Comparison of ENCODE assay signal across 9 cellular contexts in the genomic region with DNA sequence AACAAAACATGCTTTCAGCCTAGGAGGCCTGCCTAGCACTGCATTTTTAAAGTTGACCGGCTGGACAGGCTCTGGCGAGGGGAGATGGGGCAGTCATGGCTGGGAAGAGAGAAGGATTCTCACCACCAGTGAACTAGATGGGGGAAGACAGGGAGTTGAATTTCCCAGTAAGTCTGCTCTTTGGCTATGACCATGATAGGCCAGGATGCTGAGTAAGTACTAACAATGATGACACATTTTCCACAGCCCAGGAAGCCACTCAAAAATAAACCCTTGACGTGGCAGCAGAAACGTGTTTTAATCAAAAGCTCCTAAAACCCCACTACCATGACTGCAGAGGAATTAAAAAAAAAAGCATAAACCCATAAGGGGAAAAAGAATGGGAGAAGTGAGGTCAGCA. TPM values are rescaled to one million over a fixed set of nuclear protein-coding genes. Genes with fewer than 3 reads are reported as not detected.
A peak's percentile ranks its signal among the peaks of the same experiment; 100 is the strongest.
DNase-seq lines count a peak whose midpoint lies in the region; ATAC-seq, FAIRE-seq and TF ChIP-seq lines count a peak whose summit lies in the region.
"Had no signal": no experiment of that assay in that cellular context is flagged by ENCODE, and none has a peak within 500 bp of the region (broad histone marks: within the 10 kb centered on the region; RNA-seq: fewer than 3 reads in every experiment).

No MANE protein-coding gene starts in this region.

- TF ChIP-seq CTCF in fibroblast of the aortic adventitia (IDR thresholded peaks at IDR 0.05; ENCODE audit: insufficient read depth, low read length) (no peak), psoas muscle (IDR thresholded peaks at IDR 0.05) (no peak)

- no peaks in the 10 kb centered on the region for H3K27me3 ChIP-seq in psoas muscle (ENCODE audit: insufficient read depth in 3 of 3, low read length in 2 of 3)

- DNase-seq in GM03348 (ENCODE audit: low spot score) (peak; percentile 66), fibroblast of the aortic adventitia (ENCODE audit: low read depth) (peak; percentile 65), psoas muscle (no peak), mucosa of gallbladder (ENCODE audit: low spot score) (no peak), posterior cingulate gyrus (no peak), H54 (ENCODE audit: insufficient read length, low spot score) (no peak)
- peak; percentile 20 for DNase-seq in activated CD4-positive, alpha-beta memory T cell treated with anti-CD3 and anti-CD28 coated beads for 36 hours
- no peak for DNase-seq in effector memory CD8-positive, alpha-beta T cell
- DNase-seq: NCI-H526 treated with DMSO at 0.1 percent for 48 hours had no signal

- no peak for ATAC-seq in psoas muscle
- no peak for ATAC-seq in effector memory CD8-positive, alpha-beta T cell (replicated peaks)

- peaks cover 25% of the 10 kb centered on the region for H3K36me3 Mint-ChIP-seq in activated CD4-positive, alpha-beta memory T cell treated with anti-CD3 and anti-CD28 coated beads for 36 hours
- peaks cover 31% of the 10 kb centered on the region for H3K36me3 Mint-ChIP-seq in effector memory CD8-positive, alpha-beta T cell (ENCODE audit: insufficient read depth)

- H3K4me3 ChIP-seq in fibroblast of the aortic adventitia (ENCODE audit: low read depth, low read length) (no peak overlapping the region), psoas muscle (no peak overlapping the region)

- intact Hi-C loops in activated CD4-positive, alpha-beta memory T cell treated with anti-CD3 and anti-CD28 coated beads for 36 hours (cut with micrococcal nuclease), result no loop called here
- intact Hi-C loops in psoas muscle (cut with DNase I), result loop anchor here in 1 of 2 donors (2.0 kb wide), 1 partner anchor 25 kb away; no protein-coding TSS in a partner anchor
- intact Hi-C loops in posterior cingulate gyrus (cut with DNase I), result no loop called here

- H3K9me3 Mint-ChIP-seq in activated CD4-positive, alpha-beta memory T cell treated with anti-CD3 and anti-CD28 coated beads for 36 hours, result no peaks in the 10 kb centered on the region
- H3K9me3 Mint-ChIP-seq in effector memory CD8-positive, alpha-beta T cell, result no peaks in the 10 kb centered on the region

- POLR2A ChIA-PET in activated CD4-positive, alpha-beta memory T cell treated with anti-CD3 and anti-CD28 coated beads for 36 hours (lab: Charles Lee), result no interaction called here

- H3K4me3 Mint-ChIP-seq in activated CD4-positive, alpha-beta memory T cell treated with anti-CD3 and anti-CD28 coated beads for 36 hours, result no peak overlapping the region
- no peak overlapping the region for H3K4me3 Mint-ChIP-seq in effector memory CD8-positive, alpha-beta T cell

- peaks cover 28% of the 10 kb centered on the region for H3K4me1 ChIP-seq in psoas muscle

- FAIRE-seq in H54 (lab: Jason Lieb, UNC), result no peak

- peaks cover 3 to 73% of the 10 kb centered on the region in 2 donors for H3K36me3 ChIP-seq in psoas muscle (ENCODE audit: insufficient read depth in 1 of 2, low read depth in 1 of 2)

- peak overlapping the region; percentile 6 for H3K27ac ChIP-seq in psoas muscle

- CTCF ChIA-PET in activated CD4-positive, alpha-beta memory T cell treated with anti-CD3 and anti-CD28 coated beads for 36 hours (lab: Charles Lee), result interaction anchor here (1.1 to 1.3 kb wide), 2 partner anchors 25 to 27 kb away, joined by 3 to 5 read pairs; no protein-coding TSS in a partner anchor

- H3K27me3 Mint-ChIP-seq in activated CD4-positive, alpha-beta memory T cell treated with anti-CD3 and anti-CD28 coated beads for 36 hours, result no peaks in the 10 kb centered on the region
- no peaks in the 10 kb centered on the region for H3K27me3 Mint-ChIP-seq in effector memory CD8-positive, alpha-beta T cell

- H3K9me3 ChIP-seq in psoas muscle, result no peaks in the 10 kb centered on the region

- WGBS in psoas muscle, 3 donors, result 68 to 76% (median 73%) methylated on average over 4 of the region's 4 CpGs

- H3K27ac Mint-ChIP-seq in activated CD4-positive, alpha-beta memory T cell treated with anti-CD3 and anti-CD28 coated beads for 36 hours, result peak overlapping the region; percentile 69
- H3K27ac Mint-ChIP-seq in effector memory CD8-positive, alpha-beta T cell, result no peak overlapping the region

- H3K4me1 Mint-ChIP-seq in activated CD4-positive, alpha-beta memory T cell treated with anti-CD3 and anti-CD28 coated beads for 36 hours (ENCODE audit: low read depth), result peaks cover 17% of the 10 kb centered on the region
- peaks cover 14 to 24% of the 10 kb centered on the region in 2 donors for H3K4me1 Mint-ChIP-seq in effector memory CD8-positive, alpha-beta T cell (ENCODE audit: low read depth in 2 of 2)

- no peak for TF ChIP-seq POLR2A in H54 (IDR thresholded peaks at IDR 0.05; ENCODE audit: low read depth, low read length)

RNA-seq across cellular contexts. Expression of gene KCTD10, which starts 19.0 kb away (rescaled TPM):
- total RNA-seq in activated CD4-positive, alpha-beta memory T cell treated with anti-CD3 and anti-CD28 coated beads for 36 hours, result 10 to 100 TPM; 36.2 to 40.3 TPM
- total RNA-seq in fibroblast of the aortic adventitia (ENCODE audit: low replicate concordance), result 90.9 and 91.7 TPM in 2 replicates
- 10 to 100 TPM; 13.0 to 21.8 (median 17.9) TPM for total RNA-seq in psoas muscle
- 10 to 100 TPM in 2 of 3 donors, 1 to 10 TPM in 1; 7.4 to 16.0 (median 11.6) TPM for polyA plus RNA-seq in psoas muscle
- 58.1 TPM for total RNA-seq in mucosa of gallbladder

RNA-seq across cellular contexts. Expression of gene UBE3B, which starts 19.3 kb away (rescaled TPM):
- 10 to 100 TPM; 29.8 to 32.3 TPM for total RNA-seq in activated CD4-positive, alpha-beta memory T cell treated with anti-CD3 and anti-CD28 coated beads for 36 hours
- total RNA-seq in fibroblast of the aortic adventitia (ENCODE audit: low replicate concordance) (28.1 and 43.0 TPM in 2 replicates), psoas muscle (10 to 100 TPM; 41.7 to 50.8 (median 46.3) TPM), mucosa of gallbladder (48.5 TPM)
- 10 to 100 TPM; 13.5 to 45.0 (median 14.4) TPM for polyA plus RNA-seq in psoas muscle

Comparison
In these comparisons a context has a peak if more than half of its experiments do, and no peak if none do; other contexts are left out.
1. DNase-seq: peak in GM03348 (single experiment), activated CD4-positive, alpha-beta memory T cell treated with anti-CD3 and anti-CD28 coated beads for 36 hours (single experiment) and fibroblast of the aortic adventitia (single experiment); none in psoas muscle (0 of 2), mucosa of gallbladder (single experiment), posterior cingulate gyrus (0 of 10), H54 (single experiment) and effector memory CD8-positive, alpha-beta T cell (0 of 3).